14 cellular contexts compared by ENCODE assay signal in the genomic region with DNA sequence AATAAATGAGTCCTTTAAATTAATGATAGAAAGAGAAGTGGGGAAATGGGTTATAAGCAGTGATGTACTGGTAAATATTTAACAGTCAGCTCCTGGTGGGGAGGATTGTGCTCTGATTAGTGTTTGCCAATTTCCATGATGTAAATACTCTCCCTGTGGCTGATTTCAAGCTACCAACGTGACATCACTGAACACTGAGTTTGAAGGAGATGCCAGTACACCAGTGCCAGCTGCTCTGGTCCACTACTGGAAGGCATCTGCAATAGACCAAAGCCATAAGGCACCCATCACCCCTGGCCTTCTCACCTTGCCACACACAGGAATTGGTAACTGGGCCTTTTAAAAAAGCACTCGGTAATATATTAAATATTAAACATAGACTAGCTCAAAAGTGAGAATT.
DNase-seq lines count a peak whose midpoint lies in the region; ATAC-seq and TF ChIP-seq lines count a peak whose summit lies in the region.
"Had no signal": no experiment of that assay in that cellular context is flagged by ENCODE, and none has a peak within 500 bp of the region (broad histone marks: within the 10 kb centered on the region; RNA-seq: fewer than 3 reads in every experiment).

No MANE protein-coding gene starts in this region.

- peak overlapping the region; percentile 58 for H3K4me2 ChIP-seq in hepatocyte
- no peak overlapping the region for H3K4me2 ChIP-seq in skeletal muscle satellite cell (ENCODE audit: low read length)

- no peaks in the 10 kb centered on the region for H3K9me3 Mint-ChIP-seq in WTC11
- no peaks in the 10 kb centered on the region for H3K9me3 Mint-ChIP-seq in effector memory CD8-positive, alpha-beta T cell

- H3K27me3 ChIP-seq in hepatocyte = no peaks in the 10 kb centered on the region
- H3K27me3 ChIP-seq in skeletal muscle satellite cell (ENCODE audit: control insufficient read depth, insufficient read depth, low read length) = no peaks in the 10 kb centered on the region

- CTCF ChIA-PET in WTC11 (lab: Charles Lee) = interaction anchor here (0.8 to 4.3 kb wide), 3 partner anchors 16 to 70 kb away, joined by 3 to 21 read pairs (median 4); no protein-coding TSS in a partner anchor

- no peak overlapping the region for H3K4me3 ChIP-seq in hepatocyte
- H3K4me3 ChIP-seq in skeletal muscle satellite cell (ENCODE audit: low read length) = no peak overlapping the region
- H3K4me3 ChIP-seq: GM12878 had no signal

- no peaks in the 10 kb centered on the region for H3K9me2 ChIP-seq in hepatocyte (replicated peaks; ENCODE audit: insufficient read depth)

- H3K27me3 Mint-ChIP-seq in WTC11 (ENCODE audit: low read depth) = no peaks in the 10 kb centered on the region
- peaks cover 0 to 10% of the 10 kb centered on the region in 2 donors for H3K27me3 Mint-ChIP-seq in effector memory CD8-positive, alpha-beta T cell

- H3K36me3 Mint-ChIP-seq in WTC11 = no peaks in the 10 kb centered on the region
- H3K36me3 Mint-ChIP-seq in effector memory CD8-positive, alpha-beta T cell (ENCODE audit: insufficient read depth) = no peaks in the 10 kb centered on the region

- peak overlapping the region; percentile 60 for H3K9ac ChIP-seq in skeletal muscle satellite cell (ENCODE audit: low read depth, low read length)

- no peaks in the 10 kb centered on the region for H3K9me3 ChIP-seq in hepatocyte (ENCODE audit: low read depth)
- H3K9me3 ChIP-seq in skeletal muscle satellite cell (replicated peaks; ENCODE audit: low read length) = no peaks in the 10 kb centered on the region

- POLR2A ChIA-PET in WTC11 (lab: Charles Lee) = no interaction called here

- H3K27ac Mint-ChIP-seq in WTC11 = peak overlapping the region; percentile 41; the same call in 1 of the 2 replicates
- no peak overlapping the region for H3K27ac Mint-ChIP-seq in effector memory CD8-positive, alpha-beta T cell

- H3K36me3 ChIP-seq in hepatocyte (replicated peaks; ENCODE audit: insufficient read depth, low read depth) = no peaks in the 10 kb centered on the region
- H3K36me3 ChIP-seq in skeletal muscle satellite cell (ENCODE audit: insufficient read depth, low read length) = no peaks in the 10 kb centered on the region

- peak overlapping the region; percentile 76 for H3K27ac ChIP-seq in hepatocyte

- peaks cover 2% of the 10 kb centered on the region for H4K20me1 ChIP-seq in hepatocyte (ENCODE audit: insufficient read depth, poor library complexity, severe bottlenecking)

- WGBS in hepatocyte (ENCODE audit: low lambda C conversion rate, missing lambda C conversion rate) = 77% methylated on average over 2 of the region's 2 CpGs

- TF ChIP-seq CTCF in WTC11 (IDR thresholded peaks at IDR 0.05) (no peak), hepatocyte (IDR thresholded peaks at IDR 0.05; ENCODE audit: poor library complexity) (no peak)

- H2AFZ ChIP-seq in hepatocyte = no peak overlapping the region

- peaks cover 96% of the 10 kb centered on the region for H3K4me1 Mint-ChIP-seq in WTC11
- no peaks in the 10 kb centered on the region for H3K4me1 Mint-ChIP-seq in effector memory CD8-positive, alpha-beta T cell (ENCODE audit: low read depth in 2 of 2)

- DNase-seq in WTC11 (ENCODE audit: low spot score) (no peak), hepatocyte (ENCODE audit: low spot score) (no peak), A172 (ENCODE audit: low spot score) (no peak), cerebellum (ENCODE audit: low spot score) (no peak)
- no peak for DNase-seq in effector memory CD8-positive, alpha-beta T cell
- DNase-seq: activated gamma-delta T cell treated with Interleukin-2 at 50 U/mL for 16 hours; C1 segment of cervical spinal cord; mammary epithelial cell; NCI-H510A; stimulated activated naive CD4-positive, alpha-beta T cell treated with Interleukin-2 at 50 U/mL for 16 hours had no signal

- H3K4me3 Mint-ChIP-seq in WTC11 = no peak overlapping the region
- H3K4me3 Mint-ChIP-seq in effector memory CD8-positive, alpha-beta T cell = no peak overlapping the region

- H3K4me1 ChIP-seq in hepatocyte (ENCODE audit: insufficient read depth) = peaks cover 41% of the 10 kb centered on the region
- H3K4me1 ChIP-seq in skeletal muscle satellite cell (ENCODE audit: control insufficient read depth, insufficient read depth, low read length) = peaks cover 43% of the 10 kb centered on the region

- ATAC-seq in HG03175 (IDR thresholded peaks at IDR 0.05; ENCODE audit: unreplicated experiment) (peak; percentile 46), WTC11 (no peak)
- no peak for ATAC-seq in effector memory CD8-positive, alpha-beta T cell (replicated peaks)
- ATAC-seq: activated CD4-positive, CD25-positive, alpha-beta regulatory T cell treated with anti-CD3 and anti-CD28 coated beads, Interleukin-2, amount 50 U/mL, for 24 hours; GM12878 had no signal

- H3K79me2 ChIP-seq in hepatocyte = peaks cover 70% of the 10 kb centered on the region

TF ChIP-seq in WTC11, 78 proteins besides CTCF, POLR2A, EP300 and RAD21:
- TF ChIP-seq TP53 (CRISPR knock-in tag; IDR thresholded peaks at IDR 0.05) = no peak
- TF ChIP-seq, protein P1, sequence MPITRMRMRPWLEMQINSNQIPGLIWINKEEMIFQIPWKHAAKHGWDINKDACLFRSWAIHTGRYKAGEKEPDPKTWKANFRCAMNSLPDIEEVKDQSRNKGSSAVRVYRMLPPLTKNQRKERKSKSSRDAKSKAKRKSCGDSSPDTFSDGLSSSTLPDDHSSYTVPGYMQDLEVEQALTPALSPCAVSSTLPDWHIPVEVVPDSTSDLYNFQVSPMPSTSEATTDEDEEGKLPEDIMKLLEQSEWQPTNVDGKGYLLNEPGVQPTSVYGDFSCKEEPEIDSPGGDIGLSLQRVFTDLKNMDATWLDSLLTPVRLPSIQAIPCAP (CRISPR knock-in tag; IDR thresholded peaks at IDR 0.05) = no peak
